In genomic region chr18:12228308-12228707, GRCh38 we compare ENCODE assay signal across 10 cellular contexts. TPM values are rescaled to one million over a fixed set of nuclear protein-coding genes. Genes with fewer than 3 reads are reported as not detected.
"Had no signal": no experiment of that assay in that cellular context is flagged by ENCODE, and none has a peak within 500 bp of the region (broad histone marks: within the 10 kb centered on the region; RNA-seq: fewer than 3 reads in every experiment).

No MANE protein-coding gene starts in this region.

RNA-seq across cellular contexts. Expression of gene CIDEA, which starts 25.9 kb away (rescaled TPM):
- total RNA-seq: activated B cell treated with CpG ODN at 0.5 μM for 24 hours; activated CD8-positive, alpha-beta T cell treated with anti-CD3 and anti-CD28 coated beads for 36 hours; activated naive CD4-positive, alpha-beta T cell treated with anti-CD3 and anti-CD28 coated beads for 36 hours; activated naive CD8-positive, alpha-beta T cell treated with anti-CD3 and anti-CD28 coated beads for 36 hours; activated T-cell treated with anti-CD3 and anti-CD28 coated beads, Interleukin-2, amount 50 U/mL, for 4 hours; activated T-helper 1 cell treated with anti-CD3 and anti-CD28 coated beads, Interleukin-12 subunit alpha, Interleukin-12 subunit beta, Interleukin-2, Interleukin-4 antibody, amounts not matched to agents 30 ng/mL and 10 ng/mL and 1 ng/mL, durations not matched to agents 14 hours and 24 hours and 36 hours; activated T-helper 2 cell treated with anti-CD3 and anti-CD28 coated beads, Interferon-gamma antibody, Interleukin-2, Interleukin-4, amounts not matched to agents 10 μg/mL and 5 μg/mL and 100 μg/mL, durations not matched to agents 14 hours and 24 hours and 36 hours; cardiac muscle cell; colonic mucosa had no signal
- polyA plus RNA-seq: aorta, cardiac muscle cell had no signal
